Comparison of ENCODE assay signal across 26 cellular contexts in genomic region chr17:79164408-79164807, GRCh38.
"Had no signal": no experiment of that assay in that cellular context is flagged by ENCODE, and none has a peak within 500 bp of the region (broad histone marks: within the 10 kb centered on the region; RNA-seq: fewer than 3 reads in every experiment).

No MANE protein-coding gene starts in this region.

- DNase-seq: islet precursor cell; left ventricle myocardium inferior; midbrain; mucosa of descending colon; naive thymus-derived CD4-positive, alpha-beta T cell; nucleus accumbens; pancreas; posterior cingulate gyrus; retina; right cardiac atrium; sigmoid colon; small intestine; spleen; stimulated activated CD4-positive, alpha-beta T cell treated with anti-CD3 and anti-CD28 coated beads, Interleukin-4, amount 100 ng/mL, for 24 hours; stimulated activated naive CD4-positive, alpha-beta T cell; tibial artery; trophoblast cell; upper lobe of right lung; uterus had no signal

- H3K27ac ChIP-seq: hepatocyte, left ventricle myocardium inferior, pancreas, prostate gland, sigmoid colon, spleen, suprapubic skin, thoracic aorta, tibial artery, upper lobe of right lung, uterus had no signal

- H3K9me3 ChIP-seq: left ventricle myocardium inferior, mucosa of descending colon, pancreas, prostate gland, sigmoid colon, spleen, suprapubic skin, thoracic aorta, tibial artery, upper lobe of right lung, uterus had no signal

- H3K4me2 ChIP-seq: hepatocyte had no signal

- H3K4me1 ChIP-seq: left ventricle myocardium inferior, pancreas, prostate gland, sigmoid colon, suprapubic skin, tibial artery, upper lobe of right lung, uterus had no signal

- H3K27me3 ChIP-seq: pancreas, sigmoid colon, uterus had no signal

- H3K79me2 ChIP-seq: hepatocyte had no signal

- ATAC-seq: mucosa of descending colon; naive thymus-derived CD4-positive, alpha-beta T cell; natural killer cell treated with Interleukin-12 subunit alpha and Interleukin-12 subunit beta and Interleukin-15 and Interleukin-18, amount 100 ng/mL, for 72 hours; pancreas; right cardiac atrium; stimulated activated effector memory CD8-positive, alpha-beta T cell treated with anti-CD3 and anti-CD28 coated beads, Interleukin-12 subunit alpha, Interleukin-12 subunit beta, amount 100 ng/mL, for 72 hours; upper lobe of right lung had no signal

- H3K4me3 ChIP-seq: hepatocyte, left ventricle myocardium inferior, lung, mucosa of descending colon, pancreas, prostate gland, sigmoid colon, spleen, suprapubic skin, thoracic aorta, tibial artery, upper lobe of right lung, uterus had no signal

- H3K36me3 ChIP-seq: left ventricle myocardium inferior, pancreas, prostate gland, sigmoid colon, spleen, suprapubic skin, thoracic aorta, tibial artery, upper lobe of right lung, uterus had no signal
